In the genomic region with DNA sequence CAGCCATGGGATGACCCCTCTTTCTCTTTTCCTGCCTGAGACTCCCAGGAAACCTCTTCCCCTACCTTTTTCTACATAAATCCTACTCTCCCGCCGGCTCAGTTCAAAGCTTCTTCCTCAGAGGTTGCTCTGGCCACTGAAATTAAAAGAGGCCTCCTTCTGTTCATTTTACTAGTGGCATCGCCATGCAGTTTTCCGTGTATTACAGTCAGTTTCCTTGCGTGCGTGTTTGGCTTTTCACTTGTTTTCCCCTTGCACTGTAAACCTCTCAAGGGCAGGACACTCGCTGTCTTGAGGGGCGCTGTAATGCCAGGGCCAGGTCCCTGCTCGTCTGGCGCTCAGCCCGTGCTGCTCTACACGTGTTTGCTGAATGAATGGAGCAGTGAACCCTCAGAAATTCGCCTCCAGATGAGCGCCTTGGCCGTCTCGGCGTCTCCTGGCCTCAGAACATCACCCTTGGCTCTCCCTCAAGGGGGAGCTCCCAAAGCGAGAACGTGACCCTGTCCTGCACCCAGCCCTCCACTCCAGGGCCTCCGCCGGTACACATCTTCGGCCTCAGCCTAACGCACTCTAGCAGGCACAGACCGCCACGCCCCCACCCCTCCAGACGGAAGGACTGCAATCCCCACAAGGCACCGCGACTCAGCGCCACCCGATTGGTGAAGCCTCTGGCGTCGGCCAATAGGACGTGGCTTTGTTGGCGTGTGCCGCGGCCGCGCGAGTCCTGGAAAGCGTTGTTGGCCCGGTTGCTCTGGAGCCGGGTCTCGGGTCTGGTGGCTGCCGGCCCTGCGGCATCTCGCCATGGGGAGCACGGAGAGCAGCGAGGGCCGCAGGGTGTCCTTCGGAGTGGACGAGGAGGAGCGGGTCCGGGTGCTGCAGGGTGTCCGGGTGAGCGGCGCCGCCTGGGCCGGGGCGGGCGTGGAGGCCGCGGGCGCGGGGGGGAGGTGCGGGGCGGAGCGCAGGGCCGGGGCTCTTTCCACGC, we compare ENCODE assay signal across 8 cellular contexts. TPM values are rescaled to one million over a fixed set of nuclear protein-coding genes. Genes with fewer than 3 reads are reported as not detected.
DNase-seq lines count a peak whose midpoint lies in the region; ATAC-seq and TF ChIP-seq lines count a peak whose summit lies in the region.

A gene with protein sequence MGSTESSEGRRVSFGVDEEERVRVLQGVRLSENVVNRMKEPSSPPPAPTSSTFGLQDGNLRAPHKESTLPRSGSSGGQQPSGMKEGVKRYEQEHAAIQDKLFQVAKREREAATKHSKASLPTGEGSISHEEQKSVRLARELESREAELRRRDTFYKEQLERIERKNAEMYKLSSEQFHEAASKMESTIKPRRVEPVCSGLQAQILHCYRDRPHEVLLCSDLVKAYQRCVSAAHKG (plus strand): TSS at position 729 of the 982 bp plus-strand sequence. CDS start 73 bp downstream, at position 802.

- H3K9me3 ChIP-seq in spleen, result no peaks in the 10 kb centered on the region

- intact Hi-C loops in spleen (cut with DNase I; ENCODE audit: low total_unique reads), result no loop called here

- 4 to 11% (median 7%) methylated on average over 25 to 69 of the region's 69 CpGs for WGBS in spleen, 5 donors

- DNase-seq in AG08396 (ENCODE audit: low spot score) (peak; percentile 99), NCI-H226 (peak; percentile 91), inferior parietal cortex (ENCODE audit: extremely low spot score) (peak; percentile 92), spleen (peak; percentile 94)
- peak; percentile 88 for DNase-seq in activated CD4-positive, CD25-positive, alpha-beta regulatory T cell treated with anti-CD3 and anti-CD28 coated beads, Interleukin-2, amount 50 U/mL, for 16 hours (ENCODE audit: low read depth, low spot score)
- DNase-seq in central memory CD4-positive, alpha-beta T cell, result peak; percentile 93

- H3K27ac ChIP-seq in spleen, result peak within 1 kb of the TSS in 5 of 8 donors; percentile 12 to 72 (median 38)

- peaks cover 0 to 26% (median 0%) of the 10 kb centered on the region in 7 donors for H3K27me3 ChIP-seq in spleen (replicated peaks in 1 of 7)

- peak within 1 kb of the TSS; percentile 74 to 97 (median 86) for H3K4me3 ChIP-seq in spleen

- ATAC-seq in GM18909 (IDR thresholded peaks at IDR 0.05; ENCODE audit: poor library complexity, unreplicated experiment), result peak; percentile 92
- peak; percentile 98 for ATAC-seq in HG03196 (IDR thresholded peaks at IDR 0.05; ENCODE audit: unreplicated experiment)

- H3K36me3 ChIP-seq in spleen, result no peaks in the 10 kb centered on the region

- TF ChIP-seq POLR2A in spleen (IDR thresholded peaks at IDR 0.05), result no peak

- peaks cover 0 to 22% (median 18%) of the 10 kb centered on the region in 6 donors for H3K4me1 ChIP-seq in spleen

- TF ChIP-seq CTCF in spleen (IDR thresholded peaks at IDR 0.05 in 8 of 11, conservative IDR thresholded peaks at IDR 0.05 in 3 of 11), result peak in 2 of 11 experiments; percentile 27 to 32

RNA-seq across cellular contexts. Expression of the gene that starts here (rescaled TPM):
- 10 to 100 TPM in 4 of 7 donors, 1 to 10 TPM in 3; 6.3 to 14.6 (median 10.3) TPM for total RNA-seq in spleen
- polyA plus RNA-seq in spleen, result 10 to 100 TPM; 13.1 to 39.1 (median 17.9) TPM

Comparison
In these comparisons a context has a peak if more than half of its experiments do, and no peak if none do; other contexts are left out.
1. Peak in every context shown above with its lines: DNase-seq, ATAC-seq, H3K4me3 ChIP-seq and H3K27ac ChIP-seq.